Comparison of ENCODE assay signal across 15 cellular contexts in the genomic region with DNA sequence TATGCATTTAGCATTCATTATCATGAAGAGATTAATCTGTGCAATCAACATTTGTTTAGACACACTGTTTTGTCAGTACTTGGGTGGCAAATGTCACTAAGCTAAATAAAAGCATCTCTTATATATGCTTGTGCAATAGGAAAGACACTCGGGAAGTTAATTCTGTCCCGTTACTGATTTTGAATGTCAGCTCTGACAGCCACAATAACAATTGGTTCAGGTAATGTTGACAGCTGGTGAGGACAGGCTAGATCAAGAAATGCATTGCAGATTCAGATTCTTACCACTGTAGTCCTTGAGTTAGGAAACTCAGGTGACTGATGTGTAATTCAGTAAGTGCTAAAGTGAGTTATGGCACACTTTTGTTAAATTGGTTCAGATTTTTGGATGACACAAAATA.
DNase-seq lines count a peak whose midpoint lies in the region; ATAC-seq and TF ChIP-seq lines count a peak whose summit lies in the region.
"Had no signal": no experiment of that assay in that cellular context is flagged by ENCODE, and none has a peak within 500 bp of the region (broad histone marks: within the 10 kb centered on the region; RNA-seq: fewer than 3 reads in every experiment).

No MANE protein-coding gene starts in this region.

- ATAC-seq in HG02571 (IDR thresholded peaks at IDR 0.05; ENCODE audit: unreplicated experiment) = no peak
- ATAC-seq in HG02840 (IDR thresholded peaks at IDR 0.05; ENCODE audit: low FRiP score, unreplicated experiment) = no peak
- ATAC-seq in lower lobe of right lung = no peak
- no peak for ATAC-seq in GM19455 (IDR thresholded peaks at IDR 0.05; ENCODE audit: unreplicated experiment)
- ATAC-seq: GM23338 had no signal

- no peaks in the 10 kb centered on the region for H3K36me3 ChIP-seq in lower lobe of right lung
- H3K36me3 ChIP-seq: BE2C had no signal

- no peaks in the 10 kb centered on the region for H3K9me3 ChIP-seq in lower lobe of right lung
- H3K9me3 ChIP-seq: BE2C had no signal

- H3K27me3 ChIP-seq in lower lobe of right lung (ENCODE audit: low read depth) = no peaks in the 10 kb centered on the region
- H3K27me3 ChIP-seq: BE2C had no signal

- no peaks in the 10 kb centered on the region for H3K4me1 ChIP-seq in lower lobe of right lung

- no peak overlapping the region for H3K4me3 ChIP-seq in lower lobe of right lung
- H3K4me3 ChIP-seq: GM23338 had no signal

- TF ChIP-seq CTCF in lower lobe of right lung (IDR thresholded peaks at IDR 0.05) = no peak

- DNase-seq in COR-L47 (lab: John Stamatoyannopoulos, UW) = peak; percentile 2
- DNase-seq in NCI-H1105 treated with DMSO at 0.1 percent for 48 hours (lab: John Stamatoyannopoulos, UW) = peak; percentile 64
- DNase-seq in NCI-H69 (lab: John Stamatoyannopoulos, UW) = peak; percentile 61
- DNase-seq in SK-N-DZ (ENCODE audit: low spot score) = peak; percentile 57
- no peak for DNase-seq in lower lobe of right lung
- DNase-seq: BE2C; CD4-positive, alpha-beta memory T cell; GF-D8; H7 had no signal

- H3K27ac ChIP-seq in lower lobe of right lung = no peak overlapping the region
- H3K27ac ChIP-seq: C4-2B, HL-60 had no signal

- intact Hi-C loops in lower lobe of right lung (cut with DNase I) = no loop called here
